ENCODE assay signal across 22 cellular contexts in the genomic region with DNA sequence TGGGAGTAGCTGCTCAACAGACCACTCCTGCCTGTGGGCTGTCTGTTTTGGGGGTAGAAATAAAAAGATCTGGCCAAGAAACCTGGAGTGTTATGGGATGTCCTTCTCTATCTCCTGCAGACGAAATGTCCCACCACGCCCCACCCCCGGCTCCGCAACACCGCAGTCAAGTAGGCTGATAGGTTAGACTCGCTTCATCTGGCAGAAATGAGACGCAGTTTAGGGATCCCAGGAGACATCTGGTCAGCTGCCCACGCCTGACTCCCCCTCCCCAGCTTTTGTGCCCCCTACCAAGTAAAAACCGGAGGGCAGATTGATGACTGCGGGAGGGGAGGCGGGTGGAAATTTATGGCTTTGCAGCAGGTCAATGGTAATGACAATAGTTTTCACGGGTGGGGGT. TPM values are rescaled to one million over a fixed set of nuclear protein-coding genes. Genes with fewer than 3 reads are reported as not detected.
DNase-seq lines count a peak whose midpoint lies in the region; ATAC-seq and TF ChIP-seq lines count a peak whose summit lies in the region.
"Had no signal": no experiment of that assay in that cellular context is flagged by ENCODE, and none has a peak within 500 bp of the region (broad histone marks: within the 10 kb centered on the region; RNA-seq: fewer than 3 reads in every experiment).

No MANE protein-coding gene starts in this region.

- H3K9me3 ChIP-seq in HUES48 (ENCODE audit: control insufficient read depth, insufficient read depth, low read length) (no peaks in the 10 kb centered on the region), RWPE2 (ENCODE audit: severe bottlenecking) (no peaks in the 10 kb centered on the region), iPS-18a (ENCODE audit: control insufficient read depth, low read depth, low read length) (no peaks in the 10 kb centered on the region)
- H3K9me3 ChIP-seq: right lobe of liver, SJSA1, upper lobe of left lung had no signal

- no peak for ATAC-seq in RWPE2 (ENCODE audit: low read depth)
- ATAC-seq in stimulated activated naive B cell treated with anti-CD40 and anti-IgM and Interleukin-4, amounts not matched to agents 10 μg/mL and 1 μg/mL and 100 μg/mL, for 72 hours (replicated peaks), result no peak
- ATAC-seq: foreskin keratinocyte; HCT116; PC-3; right lobe of liver; stimulated activated naive CD8-positive, alpha-beta T cell treated with anti-CD3 and anti-CD28 coated beads, Interleukin-15, Interleukin-2, amounts not matched to agents 100 U/mL and 50 U/mL, for 24 hours had no signal

- no peaks in the 10 kb centered on the region for H3K9me3 Mint-ChIP-seq in stimulated activated naive B cell treated with anti-CD40 and anti-IgM and Interleukin-4, amounts not matched to agents 10 μg/mL and 1 μg/mL and 100 μg/mL, for 72 hours
- H3K9me3 Mint-ChIP-seq: activated CD4-positive, alpha-beta memory T cell treated with anti-CD3 and anti-CD28 coated beads, Interleukin-2, amount 10 ng/mL, durations not matched to agents 7 days and 5 days had no signal

- no peaks in the 10 kb centered on the region for H3K27me3 ChIP-seq in HUES48 (ENCODE audit: control insufficient read depth, insufficient read depth, low read length)
- H3K27me3 ChIP-seq in RWPE2 (ENCODE audit: insufficient read depth, poor library complexity, severe bottlenecking), result no peaks in the 10 kb centered on the region
- no peaks in the 10 kb centered on the region for H3K27me3 ChIP-seq in iPS-18a (ENCODE audit: control insufficient read depth, insufficient read depth, low read length)
- H3K27me3 ChIP-seq: cardiac muscle cell, dorsolateral prefrontal cortex, foreskin keratinocyte, right lobe of liver, SJSA1, upper lobe of left lung had no signal

- H3K4me3 Mint-ChIP-seq in stimulated activated naive B cell treated with anti-CD40 and anti-IgM and Interleukin-4, amounts not matched to agents 10 μg/mL and 1 μg/mL and 100 μg/mL, for 72 hours, result no peak overlapping the region
- H3K4me3 Mint-ChIP-seq: activated CD4-positive, alpha-beta memory T cell treated with anti-CD3 and anti-CD28 coated beads, Interleukin-2, amount 10 ng/mL, durations not matched to agents 7 days and 5 days had no signal

- H3K4me1 ChIP-seq in HUES48 (ENCODE audit: control insufficient read depth, insufficient read depth, low read length), result peaks cover 53% of the 10 kb centered on the region
- H3K4me1 ChIP-seq in RWPE2 (ENCODE audit: insufficient read depth, poor library complexity, severe bottlenecking), result peaks cover 47% of the 10 kb centered on the region
- peaks cover 42% of the 10 kb centered on the region for H3K4me1 ChIP-seq in iPS-18a (ENCODE audit: control insufficient read depth, low read depth, low read length)
- H3K4me1 ChIP-seq: right lobe of liver, SJSA1 had no signal

- no peak overlapping the region for H3K4me3 ChIP-seq in HUES48 (ENCODE audit: low read depth, low read length)
- no peak overlapping the region for H3K4me3 ChIP-seq in RWPE2 (ENCODE audit: severe bottlenecking)
- peak overlapping the region; percentile 25 for H3K4me3 ChIP-seq in iPS-18a (ENCODE audit: low read length)
- H3K4me3 ChIP-seq: cardiac muscle cell, lung, right lobe of liver, SJSA1, upper lobe of left lung had no signal

- TF ChIP-seq CTCF in RWPE2 (IDR thresholded peaks at IDR 0.05; ENCODE audit: poor library complexity, severe bottlenecking), result no peak

- DNase-seq in RWPE2 (ENCODE audit: low spot score) (no peak), HT-29 (ENCODE audit: low spot score) (no peak), RKO (ENCODE audit: low spot score) (no peak)
- DNase-seq in stimulated activated naive B cell treated with anti-CD40 and anti-IgM and Interleukin-4, amounts not matched to agents 10 μg/mL and 1 μg/mL and 100 μg/mL, for 72 hours, result no peak
- DNase-seq in NK-92 treated with Interleukin-12 subunit alpha and Interleukin-12 subunit beta, amount 100 ng/mL, for 24 hours (lab: John Stamatoyannopoulos, UW), result no peak
- DNase-seq in activated CD4-positive, alpha-beta T cell treated with anti-CD3 and anti-CD28 coated beads for 4 hours, result no peak
- DNase-seq: activated CD4-positive, alpha-beta memory T cell treated with anti-CD3 and anti-CD28 coated beads, Interleukin-2, amount 10 ng/mL, durations not matched to agents 7 days and 5 days; dorsolateral prefrontal cortex; foreskin keratinocyte; hippocampal formation; PC-3; right lobe of liver; stimulated activated naive CD8-positive, alpha-beta T cell treated with anti-CD3 and anti-CD28 coated beads, Interleukin-15, Interleukin-2, amounts not matched to agents 100 U/mL and 50 U/mL, for 24 hours; T-helper 2 cell; upper lobe of left lung; WERI-Rb-1 had no signal

- peak overlapping the region; percentile 25 for H3K27ac Mint-ChIP-seq in stimulated activated naive B cell treated with anti-CD40 and anti-IgM and Interleukin-4, amounts not matched to agents 10 μg/mL and 1 μg/mL and 100 μg/mL, for 72 hours
- H3K27ac Mint-ChIP-seq: activated CD4-positive, alpha-beta memory T cell treated with anti-CD3 and anti-CD28 coated beads, Interleukin-2, amount 10 ng/mL, durations not matched to agents 7 days and 5 days had no signal

- H3K27me3 Mint-ChIP-seq in stimulated activated naive B cell treated with anti-CD40 and anti-IgM and Interleukin-4, amounts not matched to agents 10 μg/mL and 1 μg/mL and 100 μg/mL, for 72 hours, result no peaks in the 10 kb centered on the region
- H3K27me3 Mint-ChIP-seq: activated CD4-positive, alpha-beta memory T cell treated with anti-CD3 and anti-CD28 coated beads, Interleukin-2, amount 10 ng/mL, durations not matched to agents 7 days and 5 days had no signal

- H3K36me3 Mint-ChIP-seq in stimulated activated naive B cell treated with anti-CD40 and anti-IgM and Interleukin-4, amounts not matched to agents 10 μg/mL and 1 μg/mL and 100 μg/mL, for 72 hours, result peaks cover 5 to 6% of the 10 kb centered on the region in 2 donors

- H3K9ac ChIP-seq in HUES48 (ENCODE audit: low read depth, low read length), result no peak overlapping the region
- no peak overlapping the region for H3K9ac ChIP-seq in iPS-18a (ENCODE audit: low read length)

- H3K36me3 ChIP-seq in HUES48 (ENCODE audit: control insufficient read depth, insufficient read depth, low read length), result no peaks in the 10 kb centered on the region
- peaks cover 84% of the 10 kb centered on the region for H3K36me3 ChIP-seq in RWPE2 (ENCODE audit: low read depth)
- no peaks in the 10 kb centered on the region for H3K36me3 ChIP-seq in iPS-18a (ENCODE audit: control insufficient read depth, low read depth, low read length)
- H3K36me3 ChIP-seq: cardiac muscle cell, right lobe of liver, SJSA1, upper lobe of left lung, WERI-Rb-1 had no signal

- H3K27ac ChIP-seq in HUES48 (ENCODE audit: low read depth, low read length) (peak overlapping the region; percentile 22), RWPE2 (ENCODE audit: poor library complexity, severe bottlenecking) (peak overlapping the region; percentile 100), iPS-18a (ENCODE audit: low read length) (no peak overlapping the region)
- H3K27ac ChIP-seq: cardiac muscle cell, foreskin keratinocyte, right lobe of liver, SJSA1, upper lobe of left lung, WERI-Rb-1 had no signal

- peaks cover 89 to 99% of the 10 kb centered on the region in 2 donors for H3K4me1 Mint-ChIP-seq in stimulated activated naive B cell treated with anti-CD40 and anti-IgM and Interleukin-4, amounts not matched to agents 10 μg/mL and 1 μg/mL and 100 μg/mL, for 72 hours
- H3K4me1 Mint-ChIP-seq: activated CD4-positive, alpha-beta memory T cell treated with anti-CD3 and anti-CD28 coated beads, Interleukin-2, amount 10 ng/mL, durations not matched to agents 7 days and 5 days had no signal

RNA-seq across cellular contexts. Expression of a gene that starts 25.9 kb away (rescaled TPM):
- total RNA-seq in HT-29 (2014; rRNA removed; shearing (Covaris generic)), result 47.7 and 66.2 TPM in 2 replicates
